In the genomic region with DNA sequence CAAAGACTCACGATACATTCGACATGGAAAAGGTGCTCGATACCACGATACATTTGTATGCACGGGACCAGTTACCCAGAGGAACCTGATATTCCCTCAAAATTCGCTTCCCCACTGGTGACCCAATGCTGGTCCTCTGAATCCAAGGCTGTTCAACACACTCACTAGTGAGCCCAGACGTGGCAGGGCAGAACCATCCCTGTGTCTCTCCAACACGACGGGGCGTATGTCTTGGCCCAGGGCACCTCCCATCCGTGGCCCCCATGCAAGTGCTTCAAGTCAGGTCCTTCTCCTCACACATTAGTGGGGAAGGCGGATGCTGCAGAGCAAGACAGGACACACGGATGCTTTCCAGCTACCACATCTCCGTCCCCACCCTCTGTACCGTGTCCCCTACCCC, we compare ENCODE assay signal across 39 cellular contexts.
"Had no signal": no experiment of that assay in that cellular context is flagged by ENCODE, and none has a peak within 500 bp of the region (broad histone marks: within the 10 kb centered on the region; RNA-seq: fewer than 3 reads in every experiment).

No MANE protein-coding gene starts in this region.

- H3K4me1 Mint-ChIP-seq: activated naive CD4-positive, alpha-beta T cell treated with anti-CD3 and anti-CD28 coated beads, Interleukin-2, amount 10 ng/mL, durations not matched to agents 7 days and 5 days; activated naive CD4-positive, alpha-beta T cell treated with anti-CD3 and anti-CD28 coated beads, Interleukin-2, amount 50 U/mL, for 24 hours; activated naive CD8-positive, alpha-beta T cell treated with anti-CD3 and anti-CD28 coated beads for 36 hours; activated naive CD8-positive, alpha-beta T cell treated with anti-CD3 and anti-CD28 coated beads, Interleukin-2, amount 10 ng/mL, durations not matched to agents 7 days and 5 days; activated naive CD8-positive, alpha-beta T cell treated with anti-CD3 and anti-CD28 coated beads, Interleukin-2, amount 50 U/mL, for 24 hours; activated T-helper 17 cell treated with anti-CD3 and anti-CD28 coated beads, Interleukin-2, amount 50 U/mL, for 72 hours; central memory CD8-positive, alpha-beta T cell had no signal

- H3K4me1 ChIP-seq: adrenal gland, ascending aorta, breast epithelium had no signal

- DNase-seq: activated effector memory CD4-positive, alpha-beta T cell treated with anti-CD3 and anti-CD28 coated beads, Interleukin-2, amount 50 U/mL, for 16 hours; activated effector memory CD4-positive, alpha-beta T cell treated with Interleukin-2 at 50 U/mL for 16 hours; activated gamma-delta T cell; activated gamma-delta T cell treated with Interleukin-2 at 50 U/mL for 16 hours; activated naive CD4-positive, alpha-beta T cell; activated naive CD4-positive, alpha-beta T cell treated with anti-CD3 and anti-CD28 coated beads for 36 hours; activated naive CD4-positive, alpha-beta T cell treated with anti-CD3 and anti-CD28 coated beads, Interleukin-2, amount 10 ng/mL, durations not matched to agents 7 days and 5 days; activated naive CD4-positive, alpha-beta T cell treated with anti-CD3 and anti-CD28 coated beads, Interleukin-2, amount 50 U/mL, for 16 hours; activated naive CD4-positive, alpha-beta T cell treated with Interleukin-2 at 50 U/mL for 16 hours; activated naive CD8-positive, alpha-beta T cell treated with anti-CD3 and anti-CD28 coated beads for 36 hours; activated naive CD8-positive, alpha-beta T cell treated with anti-CD3 and anti-CD28 coated beads, Interleukin-2, amount 10 ng/mL, durations not matched to agents 7 days and 5 days; activated naive CD8-positive, alpha-beta T cell treated with anti-CD3 and anti-CD28 coated beads, Interleukin-2, amount 50 U/mL, for 24 hours; activated T-cell treated with anti-CD3 and anti-CD28 coated beads for 4 hours; activated T-cell treated with anti-CD3 and anti-CD28 coated beads, Interleukin-2, amount 50 U/mL, for 1 hour; activated T-cell treated with anti-CD3 and anti-CD28 coated beads, Interleukin-2, amount 50 U/mL, for 24 hours; activated T-cell treated with anti-CD3 and anti-CD28 coated beads, Interleukin-2, amount 50 U/mL, for 4 hours; activated T-cell treated with anti-CD3 and anti-CD28 coated beads, Interleukin-2, amount 50 U/mL, for 48 hours; activated T-cell treated with anti-CD3 and anti-CD28 coated beads, Interleukin-2, amount 50 U/mL, for 72 hours; amniotic stem cell; amygdala; anterior cingulate cortex; aorta; body of pancreas; brain microvascular endothelial cell; caudate nucleus; central memory CD4-positive, alpha-beta T cell; cerebellar nuclear complex had no signal

- H3K4me3 Mint-ChIP-seq: activated naive CD4-positive, alpha-beta T cell treated with anti-CD3 and anti-CD28 coated beads for 36 hours; activated naive CD4-positive, alpha-beta T cell treated with anti-CD3 and anti-CD28 coated beads, Interleukin-2, amount 10 ng/mL, durations not matched to agents 7 days and 5 days; activated naive CD4-positive, alpha-beta T cell treated with anti-CD3 and anti-CD28 coated beads, Interleukin-2, amount 50 U/mL, for 24 hours; activated naive CD8-positive, alpha-beta T cell; activated naive CD8-positive, alpha-beta T cell treated with anti-CD3 and anti-CD28 coated beads for 36 hours; activated naive CD8-positive, alpha-beta T cell treated with anti-CD3 and anti-CD28 coated beads, Interleukin-2, amount 10 ng/mL, durations not matched to agents 7 days and 5 days; activated naive CD8-positive, alpha-beta T cell treated with anti-CD3 and anti-CD28 coated beads, Interleukin-2, amount 50 U/mL, for 24 hours; activated T-cell treated with anti-CD3 and anti-CD28 coated beads, Interleukin-2, amount 50 U/mL, for 24 hours; activated T-cell treated with anti-CD3 and anti-CD28 coated beads, Interleukin-2, amount 50 U/mL, for 4 hours; activated T-cell treated with anti-CD3 and anti-CD28 coated beads, Interleukin-2, amount 50 U/mL, for 72 hours; activated T-helper 1 cell treated with anti-CD3 and anti-CD28 coated beads, Interleukin-12 subunit alpha, Interleukin-12 subunit beta, Interleukin-2, Interleukin-4 antibody, amounts not matched to agents 30 ng/mL and 10 ng/mL and 1 ng/mL, durations not matched to agents 14 hours and 24 hours and 36 hours; activated T-helper 17 cell treated with anti-CD3 and anti-CD28 coated beads, Interleukin-2, amount 50 U/mL, for 72 hours; brain; central memory CD8-positive, alpha-beta T cell had no signal

- H3K9me3 ChIP-seq: adrenal gland, ascending aorta, body of pancreas, breast epithelium had no signal

- H3K9me3 Mint-ChIP-seq: activated naive CD4-positive, alpha-beta T cell treated with anti-CD3 and anti-CD28 coated beads for 36 hours; activated naive CD4-positive, alpha-beta T cell treated with anti-CD3 and anti-CD28 coated beads, Interleukin-2, amount 10 ng/mL, durations not matched to agents 7 days and 5 days; activated naive CD4-positive, alpha-beta T cell treated with anti-CD3 and anti-CD28 coated beads, Interleukin-2, amount 50 U/mL, for 24 hours; activated naive CD4-positive, alpha-beta T cell treated with anti-CD3 and anti-CD28 coated beads, Interleukin-2, amount 50 U/mL, for 72 hours; activated naive CD8-positive, alpha-beta T cell treated with anti-CD3 and anti-CD28 coated beads for 36 hours; activated naive CD8-positive, alpha-beta T cell treated with anti-CD3 and anti-CD28 coated beads, Interleukin-2, amount 10 ng/mL, durations not matched to agents 7 days and 5 days; activated naive CD8-positive, alpha-beta T cell treated with anti-CD3 and anti-CD28 coated beads, Interleukin-2, amount 50 U/mL, for 24 hours; activated T-cell treated with anti-CD3 and anti-CD28 coated beads, Interleukin-2, amount 50 U/mL, for 24 hours; activated T-cell treated with anti-CD3 and anti-CD28 coated beads, Interleukin-2, amount 50 U/mL, for 4 hours; activated T-cell treated with anti-CD3 and anti-CD28 coated beads, Interleukin-2, amount 50 U/mL, for 72 hours; activated T-helper 1 cell treated with anti-CD3 and anti-CD28 coated beads, Interleukin-12 subunit alpha, Interleukin-12 subunit beta, Interleukin-2, Interleukin-4 antibody, amounts not matched to agents 30 ng/mL and 10 ng/mL and 1 ng/mL, durations not matched to agents 14 hours and 24 hours and 36 hours; activated T-helper 17 cell treated with anti-CD3 and anti-CD28 coated beads, Interleukin-2, amount 50 U/mL, for 72 hours; activated T-helper 2 cell treated with anti-CD3 and anti-CD28 coated beads, Interferon-gamma antibody, Interleukin-2, Interleukin-4, amounts not matched to agents 10 μg/mL and 5 μg/mL and 100 μg/mL, durations not matched to agents 14 hours and 24 hours and 36 hours; brain; central memory CD8-positive, alpha-beta T cell had no signal

- ATAC-seq: activated naive CD4-positive, alpha-beta T cell treated with anti-CD3 and anti-CD28 coated beads, Interleukin-2, amount 50 U/mL, for 72 hours; activated naive CD8-positive, alpha-beta T cell treated with anti-CD3 and anti-CD28 coated beads, Interleukin-2, amount 50 U/mL, for 24 hours; activated T-cell treated with anti-CD3 and anti-CD28 coated beads, Interleukin-2, amount 50 U/mL, for 4 hours; activated T-cell treated with anti-CD3 and anti-CD28 coated beads, Interleukin-2, amount 50 U/mL, for 72 hours; activated T-helper 17 cell treated with anti-CD3 and anti-CD28 coated beads, Interleukin-2, amount 50 U/mL, for 72 hours; body of pancreas had no signal

- H3K36me3 ChIP-seq: adrenal gland, ascending aorta, brain microvascular endothelial cell, breast epithelium, cardiac muscle cell had no signal

- H3K4me3 ChIP-seq: adrenal gland, ascending aorta, body of pancreas, breast epithelium, cardiac muscle cell had no signal

- H3K27ac ChIP-seq: adrenal gland, ascending aorta, body of pancreas, brain microvascular endothelial cell, breast epithelium, cardiac muscle cell had no signal

- H3K27ac Mint-ChIP-seq: activated naive CD4-positive, alpha-beta T cell treated with anti-CD3 and anti-CD28 coated beads for 36 hours; activated naive CD4-positive, alpha-beta T cell treated with anti-CD3 and anti-CD28 coated beads, Interleukin-2, amount 10 ng/mL, durations not matched to agents 7 days and 5 days; activated naive CD4-positive, alpha-beta T cell treated with anti-CD3 and anti-CD28 coated beads, Interleukin-2, amount 50 U/mL, for 24 hours; activated naive CD4-positive, alpha-beta T cell treated with anti-CD3 and anti-CD28 coated beads, Interleukin-2, amount 50 U/mL, for 72 hours; activated naive CD8-positive, alpha-beta T cell; activated naive CD8-positive, alpha-beta T cell treated with anti-CD3 and anti-CD28 coated beads for 36 hours; activated naive CD8-positive, alpha-beta T cell treated with anti-CD3 and anti-CD28 coated beads, Interleukin-2, amount 10 ng/mL, durations not matched to agents 7 days and 5 days; activated naive CD8-positive, alpha-beta T cell treated with anti-CD3 and anti-CD28 coated beads, Interleukin-2, amount 50 U/mL, for 24 hours; activated T-cell treated with anti-CD3 and anti-CD28 coated beads, Interleukin-2, amount 50 U/mL, for 24 hours; activated T-cell treated with anti-CD3 and anti-CD28 coated beads, Interleukin-2, amount 50 U/mL, for 72 hours; activated T-helper 1 cell treated with anti-CD3 and anti-CD28 coated beads, Interleukin-12 subunit alpha, Interleukin-12 subunit beta, Interleukin-2, Interleukin-4 antibody, amounts not matched to agents 30 ng/mL and 10 ng/mL and 1 ng/mL, durations not matched to agents 14 hours and 24 hours and 36 hours; activated T-helper 17 cell treated with anti-CD3 and anti-CD28 coated beads, Interleukin-2, amount 50 U/mL, for 72 hours; activated T-helper 2 cell treated with anti-CD3 and anti-CD28 coated beads, Interferon-gamma antibody, Interleukin-2, Interleukin-4, amounts not matched to agents 10 μg/mL and 5 μg/mL and 100 μg/mL, durations not matched to agents 14 hours and 24 hours and 36 hours; brain had no signal

- H3K27me3 ChIP-seq: ascending aorta, body of pancreas, breast epithelium had no signal
